ENCODE assay signal across 11 cellular contexts in the genomic region with DNA sequence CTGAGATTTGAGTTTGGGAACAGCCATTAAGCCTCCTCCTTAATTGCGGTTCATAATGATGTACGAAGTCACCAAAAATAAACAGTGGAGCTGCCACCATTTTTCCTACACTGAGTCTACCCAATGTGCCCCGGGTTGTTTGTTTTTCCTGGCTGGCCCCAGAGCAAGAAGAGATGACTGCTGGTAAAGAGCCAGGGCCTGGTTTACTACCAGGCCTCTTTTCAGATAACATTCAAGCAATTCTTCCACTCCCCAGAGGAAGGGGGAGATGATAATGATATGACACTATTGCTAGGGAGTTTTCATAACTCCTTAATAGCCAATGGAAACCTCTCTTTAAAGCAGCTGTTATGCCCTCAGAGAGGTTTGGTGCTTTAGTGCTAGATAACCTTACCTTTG. TPM values are rescaled to one million over a fixed set of nuclear protein-coding genes. Genes with fewer than 3 reads are reported as not detected.
DNase-seq lines count a peak whose midpoint lies in the region; ATAC-seq and TF ChIP-seq lines count a peak whose summit lies in the region.
"Had no signal": no experiment of that assay in that cellular context is flagged by ENCODE, and none has a peak within 500 bp of the region (broad histone marks: within the 10 kb centered on the region; RNA-seq: fewer than 3 reads in every experiment).

No MANE protein-coding gene starts in this region.

- 41 to 57% (median 43%) methylated on average over 3 of the region's 3 CpGs for WGBS in heart left ventricle, 4 donors
- WGBS in prostate gland: 18% methylated on average over 3 of the region's 3 CpGs

- no peak overlapping the region for H3K27ac Mint-ChIP-seq in activated CD4-positive, alpha-beta memory T cell treated with anti-CD3 and anti-CD28 coated beads, Interleukin-2, amount 10 ng/mL, durations not matched to agents 7 days and 5 days

- peak; percentile 55 for DNase-seq in BE2C
- peak in 2 of 5 donors; percentile 24 to 46 for DNase-seq in heart left ventricle
- peak; percentile 70 for DNase-seq in prostate gland (ENCODE audit: low spot score)
- no peak for DNase-seq in activated CD4-positive, alpha-beta memory T cell treated with anti-CD3 and anti-CD28 coated beads, Interleukin-2, amount 10 ng/mL, durations not matched to agents 7 days and 5 days
- no peak for DNase-seq in OCI-M1 (lab: John Stamatoyannopoulos, UW)
- DNase-seq: activated CD4-positive, alpha-beta T cell treated with anti-CD3 and anti-CD28 coated beads for 1 hour; NCI-H1694; occipital lobe had no signal

- no peaks in the 10 kb centered on the region for H3K9me3 ChIP-seq in BE2C
- no peaks in the 10 kb centered on the region for H3K9me3 ChIP-seq in heart left ventricle
- H3K9me3 ChIP-seq in prostate gland: no peaks in the 10 kb centered on the region

- H3K9me3 Mint-ChIP-seq in activated CD4-positive, alpha-beta memory T cell treated with anti-CD3 and anti-CD28 coated beads, Interleukin-2, amount 10 ng/mL, durations not matched to agents 7 days and 5 days: no peaks in the 10 kb centered on the region

- intact Hi-C loops in heart left ventricle (cut with DNase I) (no loop called here), prostate gland (cut with DNase I) (loop anchor here (5.0 kb wide), 1 partner anchor 46 kb away; a partner anchor contains a TSS)

- peaks cover 32% of the 10 kb centered on the region for H3K36me3 ChIP-seq in BE2C
- peaks cover 0 to 76% (median 70%) of the 10 kb centered on the region in 9 donors for H3K36me3 ChIP-seq in heart left ventricle
- no peaks in the 10 kb centered on the region for H3K36me3 ChIP-seq in prostate gland

- ATAC-seq in heart left ventricle (peak; percentile 48 to 86 (median 84)), HG02678 (IDR thresholded peaks at IDR 0.05; ENCODE audit: unreplicated experiment) (no peak), HG03520 (IDR thresholded peaks at IDR 0.05; ENCODE audit: unreplicated experiment) (no peak)

- H3K27me3 ChIP-seq in BE2C (no peaks in the 10 kb centered on the region), heart left ventricle (no peaks in the 10 kb centered on the region), prostate gland (replicated peaks; ENCODE audit: insufficient read depth) (no peaks in the 10 kb centered on the region)

- no peaks in the 10 kb centered on the region for H3K27me3 Mint-ChIP-seq in activated CD4-positive, alpha-beta memory T cell treated with anti-CD3 and anti-CD28 coated beads, Interleukin-2, amount 10 ng/mL, durations not matched to agents 7 days and 5 days

- no peaks in the 10 kb centered on the region for H3K4me1 Mint-ChIP-seq in activated CD4-positive, alpha-beta memory T cell treated with anti-CD3 and anti-CD28 coated beads, Interleukin-2, amount 10 ng/mL, durations not matched to agents 7 days and 5 days

- no peak overlapping the region for H3K4me3 Mint-ChIP-seq in activated CD4-positive, alpha-beta memory T cell treated with anti-CD3 and anti-CD28 coated beads, Interleukin-2, amount 10 ng/mL, durations not matched to agents 7 days and 5 days

- H3K4me3 ChIP-seq in BE2C (ENCODE audit: low read depth, low read length): no peak overlapping the region
- H3K4me3 ChIP-seq in heart left ventricle: no peak overlapping the region
- no peak overlapping the region for H3K4me3 ChIP-seq in prostate gland

- peaks cover 37% of the 10 kb centered on the region for H3K36me3 Mint-ChIP-seq in activated CD4-positive, alpha-beta memory T cell treated with anti-CD3 and anti-CD28 coated beads, Interleukin-2, amount 10 ng/mL, durations not matched to agents 7 days and 5 days (ENCODE audit: low read depth)

- H3K27ac ChIP-seq in VCaP: peak overlapping the region; percentile 70
- peak overlapping the region in 11 of 12 donors; percentile 7 to 75 (median 43) for H3K27ac ChIP-seq in heart left ventricle
- H3K27ac ChIP-seq in prostate gland: peak overlapping the region; percentile 45 to 67

- CTCF ChIA-PET in activated CD4-positive, alpha-beta memory T cell treated with anti-CD3 and anti-CD28 coated beads, Interleukin-2, amount 10 ng/mL, durations not matched to agents 7 days and 5 days (lab: Charles Lee): no interaction called here

- TF ChIP-seq POLR2A in heart left ventricle (IDR thresholded peaks at IDR 0.05): no peak
- no peak for TF ChIP-seq POLR2A in prostate gland (IDR thresholded peaks at IDR 0.05)

- H3K4me1 ChIP-seq in BE2C (peaks cover 4% of the 10 kb centered on the region; the same call in 1 of the 2 replicates), heart left ventricle (peaks cover 0 to 19% (median 7%) of the 10 kb centered on the region in 12 donors), prostate gland (replicated peaks) (peaks cover 6% of the 10 kb centered on the region)

- POLR2A ChIA-PET in activated CD4-positive, alpha-beta memory T cell treated with anti-CD3 and anti-CD28 coated beads, Interleukin-2, amount 10 ng/mL, durations not matched to agents 7 days and 5 days (lab: Charles Lee): no interaction called here

- TF ChIP-seq CTCF in BE2C (IDR thresholded peaks at IDR 0.05; ENCODE audit: low read depth, low read length) (no peak), VCaP (conservative IDR thresholded peaks at IDR 0.05) (no peak), heart left ventricle (IDR thresholded peaks at IDR 0.05) (no peak), prostate gland (IDR thresholded peaks at IDR 0.05) (no peak)

RNA-seq across cellular contexts. Expression of a gene that starts 42.3 kb away (rescaled TPM):
- polyA plus RNA-seq in BE2C (2012; ENCODE audit: insufficient read depth, insufficient read length, low read depth): 15.5 TPM
- total RNA-seq in heart left ventricle (10 to 100 TPM; 12.1 to 19.7 (median 15.9) TPM), prostate gland (10 to 100 TPM; 17.9 to 37.3 TPM)
- 10 to 100 TPM in 1 of 2 donors, 1 to 10 TPM in 1; 6.7 to 10.2 TPM for polyA plus RNA-seq in heart left ventricle
- 10 to 100 TPM; 18.1 to 19.4 TPM for total RNA-seq in activated CD4-positive, alpha-beta memory T cell treated with anti-CD3 and anti-CD28 coated beads, Interleukin-2, amount 10 ng/mL, durations not matched to agents 7 days and 5 days

RNA-seq across cellular contexts. Expression of a gene that starts 42.4 kb away (rescaled TPM):
- 24.9 TPM for polyA plus RNA-seq in BE2C (2012; ENCODE audit: insufficient read depth, insufficient read length, low read depth)
- 10 to 100 TPM; 18.0 to 46.0 (median 28.6) TPM for total RNA-seq in heart left ventricle
- 10 to 100 TPM; 10.7 to 26.4 TPM for polyA plus RNA-seq in heart left ventricle
- total RNA-seq in prostate gland: 10 to 100 TPM; 36.8 to 37.5 TPM
- 10 to 100 TPM; 25.3 to 28.5 TPM for total RNA-seq in activated CD4-positive, alpha-beta memory T cell treated with anti-CD3 and anti-CD28 coated beads, Interleukin-2, amount 10 ng/mL, durations not matched to agents 7 days and 5 days

RNA-seq across cellular contexts. Expression of a gene that starts 44.3 kb away (rescaled TPM):
- polyA plus RNA-seq in BE2C (2012; ENCODE audit: insufficient read depth, insufficient read length, low read depth): 88.6 TPM
- 10 to 100 TPM; 34.7 to 59.3 (median 48.8) TPM for total RNA-seq in heart left ventricle
- 10 to 100 TPM; 23.6 to 35.0 TPM for polyA plus RNA-seq in heart left ventricle
- 10 to 100 TPM; 29.5 to 95.5 TPM for total RNA-seq in prostate gland
- total RNA-seq in activated CD4-positive, alpha-beta memory T cell treated with anti-CD3 and anti-CD28 coated beads, Interleukin-2, amount 10 ng/mL, durations not matched to agents 7 days and 5 days: 10 to 100 TPM; 35.1 to 35.3 TPM

Comparison
In these comparisons a context has a peak if more than half of its experiments do, and no peak if none do; other contexts are left out.
1. DNase-seq: peak in BE2C (single experiment) and prostate gland (single experiment); none in activated CD4-positive, alpha-beta memory T cell treated with anti-CD3 and anti-CD28 coated beads, Interleukin-2, amount 10 ng/mL, durations not matched to agents 7 days and 5 days (single experiment) and OCI-M1 (single experiment).
2. ATAC-seq: peak in heart left ventricle (4 of 4); none in HG02678 (single experiment) and HG03520 (single experiment).
3. Peak in every context shown above with its lines, with median percentiles within 50 percentile points of each other: H3K27ac ChIP-seq.